9 cellular contexts compared by ENCODE assay signal in genomic region chr1:150566589-150567340, GRCh38. TPM values are rescaled to one million over a fixed set of nuclear protein-coding genes. Genes with fewer than 3 reads are reported as not detected.
DNase-seq lines count a peak whose midpoint lies in the region; ATAC-seq, FAIRE-seq and TF ChIP-seq lines count a peak whose summit lies in the region.
"Had no signal": no experiment of that assay in that cellular context is flagged by ENCODE, and none has a peak within 500 bp of the region (broad histone marks: within the 10 kb centered on the region; RNA-seq: fewer than 3 reads in every experiment).

No MANE protein-coding gene starts in this region.

- peak overlapping the region; percentile 27; the same call in 1 of the 2 replicates for H2AFZ ChIP-seq in DND-41 (ENCODE audit: low read depth, low read length)

- H3K9me3 ChIP-seq in DND-41 (ENCODE audit: insufficient read depth, low read length, severe bottlenecking), result no peaks in the 10 kb centered on the region
- H3K9me3 ChIP-seq in esophagus squamous epithelium, result no peaks in the 10 kb centered on the region

- H3K79me2 ChIP-seq in DND-41 (ENCODE audit: insufficient read depth, low read length), result peaks cover 55% of the 10 kb centered on the region

- H3K4me1 Mint-ChIP-seq in T-helper 2 cell treated with Interferon-gamma antibody and Interleukin-4, amounts not matched to agents 5 μg/mL and 100 μg/mL, for 36 hours (ENCODE audit: low read depth), result peaks cover 77% of the 10 kb centered on the region
- peaks cover 58% of the 10 kb centered on the region for H3K4me1 Mint-ChIP-seq in progenitor cell of endocrine pancreas (ENCODE audit: low read depth)

- H3K36me3 ChIP-seq in DND-41 (ENCODE audit: insufficient read depth, low read length), result peaks cover 4% of the 10 kb centered on the region; the same call in 1 of the 2 replicates
- peaks cover 0 to 11% (median 0%) of the 10 kb centered on the region in 3 donors for H3K36me3 ChIP-seq in esophagus squamous epithelium

- in situ Hi-C loops in ACHN (cut with HindIII; ENCODE audit: low pct_ligation_motif_present, low pct_unique_long_range_greater_than_20kb, low sequenced_read_pairs), result no loop called here

- ATAC-seq in DND-41 (ENCODE audit: insufficient read depth, low read depth) (no peak), HG02973 (IDR thresholded peaks at IDR 0.05; ENCODE audit: unreplicated experiment) (no peak)

- no peak for DNase-seq in DND-41
- DNase-seq in T-helper 2 cell treated with Interferon-gamma antibody and Interleukin-4, amounts not matched to agents 5 μg/mL and 100 μg/mL, for 36 hours (ENCODE audit: low spot score), result no peak
- DNase-seq in esophagus squamous epithelium (lab: John Stamatoyannopoulos, UW), result no peak
- no peak for DNase-seq in progenitor cell of endocrine pancreas (ENCODE audit: low spot score, unreplicated experiment)
- no peak for DNase-seq in retina
- DNase-seq in ACHN, result no peak
- DNase-seq in GM12891 (ENCODE audit: insufficient read length, low spot score), result no peak

- H3K27ac ChIP-seq in DND-41 (ENCODE audit: low read length), result peak overlapping the region; percentile 87
- H3K27ac ChIP-seq in esophagus squamous epithelium, result peak overlapping the region; percentile 92 to 100 (median 98)

- H3K27ac Mint-ChIP-seq in T-helper 2 cell treated with Interferon-gamma antibody and Interleukin-4, amounts not matched to agents 5 μg/mL and 100 μg/mL, for 36 hours, result peak overlapping the region; percentile 96
- H3K27ac Mint-ChIP-seq in progenitor cell of endocrine pancreas, result peak overlapping the region; percentile 96

- peak overlapping the region; percentile 74 for H3K4me2 ChIP-seq in DND-41 (ENCODE audit: insufficient read depth, low read length)

- TF ChIP-seq CTCF in DND-41 (IDR thresholded peaks at IDR 0.05; ENCODE audit: borderline replicate concordance, extremely low read depth, low read length, poor library complexity, severe bottlenecking) (no peak), esophagus squamous epithelium (IDR thresholded peaks at IDR 0.05) (no peak), progenitor cell of endocrine pancreas (IDR thresholded peaks at IDR 0.05; ENCODE audit: unreplicated experiment) (no peak)

- H3K9ac ChIP-seq in DND-41 (ENCODE audit: low read depth, low read length), result peak overlapping the region; percentile 49

- FAIRE-seq in GM12891 (lab: Jason Lieb, UNC), result no peak

- peaks cover 75% of the 10 kb centered on the region for H3K4me1 ChIP-seq in DND-41 (ENCODE audit: insufficient read depth, low read length)
- H3K4me1 ChIP-seq in esophagus squamous epithelium, result peaks cover 88 to 100% (median 91%) of the 10 kb centered on the region in 3 donors

- WGBS in esophagus squamous epithelium, 2 donors, result 79% methylated on average over 9 to 11 of the region's 12 CpGs

- no peaks in the 10 kb centered on the region for H3K27me3 Mint-ChIP-seq in T-helper 2 cell treated with Interferon-gamma antibody and Interleukin-4, amounts not matched to agents 5 μg/mL and 100 μg/mL, for 36 hours (ENCODE audit: low read depth)
- H3K27me3 Mint-ChIP-seq in progenitor cell of endocrine pancreas, result no peaks in the 10 kb centered on the region

- peak overlapping the region in 1 of 2 experiments; percentile 53; a peak in 2 of 4 replicates for H3K4me3 ChIP-seq in DND-41 (ENCODE audit: low read depth in 1 of 2, low read length in 2 of 2)
- peak overlapping the region in 3 of 4 donors; percentile 36 to 58 (median 37) for H3K4me3 ChIP-seq in esophagus squamous epithelium

- H3K27me3 ChIP-seq in DND-41 (ENCODE audit: insufficient read depth, low read length, poor library complexity), result no peaks in the 10 kb centered on the region
- H3K27me3 ChIP-seq in esophagus squamous epithelium, result no peaks in the 10 kb centered on the region

- H3K4me3 Mint-ChIP-seq in T-helper 2 cell treated with Interferon-gamma antibody and Interleukin-4, amounts not matched to agents 5 μg/mL and 100 μg/mL, for 36 hours, result peak overlapping the region; percentile 86
- no peak overlapping the region for H3K4me3 Mint-ChIP-seq in progenitor cell of endocrine pancreas (ENCODE audit: low read depth)

- no peak for TF ChIP-seq POLR2A in esophagus squamous epithelium (IDR thresholded peaks at IDR 0.05)
- TF ChIP-seq POLR2A in GM12891 (IDR thresholded peaks at IDR 0.05; ENCODE audit: low read depth, low read length), result no peak

- intact Hi-C loops in esophagus squamous epithelium (cut with DNase I), result no loop called here

- peaks cover 32% of the 10 kb centered on the region for H3K36me3 Mint-ChIP-seq in T-helper 2 cell treated with Interferon-gamma antibody and Interleukin-4, amounts not matched to agents 5 μg/mL and 100 μg/mL, for 36 hours (ENCODE audit: low read depth)
- H3K36me3 Mint-ChIP-seq in progenitor cell of endocrine pancreas (ENCODE audit: insufficient read depth), result peaks cover 1% of the 10 kb centered on the region

- H4K20me1 ChIP-seq in DND-41 (ENCODE audit: insufficient read depth, low read length), result peaks cover 10% of the 10 kb centered on the region; the same call in 1 of the 2 replicates

- no peaks in the 10 kb centered on the region for H3K9me3 Mint-ChIP-seq in T-helper 2 cell treated with Interferon-gamma antibody and Interleukin-4, amounts not matched to agents 5 μg/mL and 100 μg/mL, for 36 hours
- H3K9me3 Mint-ChIP-seq in progenitor cell of endocrine pancreas (ENCODE audit: low read depth), result no peaks in the 10 kb centered on the region

TF ChIP-seq in GM12891, 5 proteins besides CTCF, POLR2A, EP300 and RAD21:
- no peak for TF ChIP-seq TAF1 (IDR thresholded peaks at IDR 0.05; ENCODE audit: low read depth, low read length)
- no peak for TF ChIP-seq PAX5 (IDR thresholded peaks at IDR 0.05; ENCODE audit: insufficient read depth, low read length, severe bottlenecking)
- no peak for TF ChIP-seq SPI1 (IDR thresholded peaks at IDR 0.05; ENCODE audit: low read depth, low read length)
- no peak for TF ChIP-seq POLR2AphosphoS5 (IDR thresholded peaks at IDR 0.05; ENCODE audit: low read depth, low read length)
- no peak for TF ChIP-seq POU2F2 (IDR thresholded peaks at IDR 0.05; ENCODE audit: low read depth, low read length)

RNA-seq across cellular contexts. Expression of gene MCL1, which starts 12.6 kb away (rescaled TPM):
- total RNA-seq in esophagus squamous epithelium (100 to 1,000 TPM; 167 to 256 (median 216) TPM), progenitor cell of endocrine pancreas (204 and 212 TPM in 2 replicates)
- polyA plus RNA-seq in GM12891 (2012; ENCODE audit: low read depth, missing spikeins), result 123 TPM

RNA-seq across cellular contexts. Expression of gene ADAMTSL4, which starts 17.6 kb away (rescaled TPM):
- 10 to 100 TPM; 30.6 to 76.8 (median 43.3) TPM for total RNA-seq in esophagus squamous epithelium
- total RNA-seq in progenitor cell of endocrine pancreas, result 5.5 and 6.9 TPM in 2 replicates
- 0.06 TPM for polyA plus RNA-seq in GM12891 (2012; ENCODE audit: low read depth, missing spikeins)

RNA-seq across cellular contexts. Expression of gene FALEC, which starts 51.2 kb away (rescaled TPM):
- total RNA-seq in esophagus squamous epithelium (1 to 10 TPM in 1 of 4 donors, not detected in 3; 3.6 TPM), progenitor cell of endocrine pancreas (0.57 TPM in 1 of 2 replicates, not detected in the other)
- polyA plus RNA-seq in GM12891 (2012; ENCODE audit: low read depth, missing spikeins), result not detected
- total RNA-seq: myocyte had no signal

RNA-seq across cellular contexts. Expression of gene ECM1, which starts 58.9 kb away (rescaled TPM):
- 1,000 to 10,000 TPM in 1 of 4 donors, 100 to 1,000 TPM in 3; 311 to 1,013 (median 406) TPM for total RNA-seq in esophagus squamous epithelium
- 1.9 and 2.1 TPM in 2 replicates for total RNA-seq in progenitor cell of endocrine pancreas
- 0.56 TPM for polyA plus RNA-seq in GM12891 (2012; ENCODE audit: low read depth, missing spikeins)
